In the genomic region with DNA sequence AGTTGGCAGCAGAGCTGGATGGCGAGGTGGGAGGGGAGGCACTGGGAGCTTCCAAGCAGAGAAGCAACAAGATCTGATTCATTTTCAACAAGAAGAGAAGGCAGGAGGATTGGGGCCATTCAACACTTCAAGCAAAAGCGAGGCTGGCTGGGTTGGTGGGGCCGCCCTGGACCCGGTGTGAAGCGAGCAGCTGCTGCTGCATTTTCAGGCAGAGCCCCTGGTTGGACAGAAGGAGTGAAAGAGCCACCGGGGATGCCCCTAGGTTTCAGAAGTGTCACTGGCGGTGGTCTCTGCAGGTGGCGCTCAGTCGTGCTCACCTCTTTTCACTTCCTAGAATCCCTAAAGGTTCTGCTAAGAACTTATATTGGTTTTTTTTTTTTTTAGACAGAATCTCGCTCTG, we compare ENCODE assay signal across 31 cellular contexts. TPM values are rescaled to one million over a fixed set of nuclear protein-coding genes. Genes with fewer than 3 reads are reported as not detected.
DNase-seq lines count a peak whose midpoint lies in the region; ATAC-seq and TF ChIP-seq lines count a peak whose summit lies in the region.
"Had no signal": no experiment of that assay in that cellular context is flagged by ENCODE, and none has a peak within 500 bp of the region (broad histone marks: within the 10 kb centered on the region; RNA-seq: fewer than 3 reads in every experiment).

No MANE protein-coding gene starts in this region.

- H3K4me3 ChIP-seq in GM12865 (ENCODE audit: low read depth, low read length) (no peak overlapping the region), OCI-LY3 (ENCODE audit: low read length) (peak overlapping the region; percentile 71), testis (no peak overlapping the region)
- H3K4me3 ChIP-seq: body of pancreas, left ventricle myocardium inferior, uterus had no signal

- peak overlapping the region; percentile 92 for H3K27ac Mint-ChIP-seq in stimulated activated naive B cell treated with anti-CD40 and anti-IgM and Interleukin-4, amounts not matched to agents 10 μg/mL and 1 μg/mL and 100 μg/mL, for 72 hours
- H3K27ac Mint-ChIP-seq: activated CD4-positive, alpha-beta memory T cell treated with anti-CD3 and anti-CD28 coated beads, Interleukin-2, amount 10 ng/mL, durations not matched to agents 7 days and 5 days; HFFc6; mesothelial cell of epicardium; T-helper 2 cell treated with Interferon-gamma antibody and Interleukin-4, amounts not matched to agents 5 μg/mL and 100 μg/mL, for 36 hours had no signal

- H3K4me1 ChIP-seq in OCI-LY3 (ENCODE audit: low read length) = peaks cover 36% of the 10 kb centered on the region
- H3K4me1 ChIP-seq in testis = no peaks in the 10 kb centered on the region
- H3K4me1 ChIP-seq: body of pancreas, uterus had no signal

- peak overlapping the region; percentile 97 for H3K4me2 ChIP-seq in OCI-LY3 (ENCODE audit: low read length)

- peaks cover 37 to 62% of the 10 kb centered on the region in 2 donors for H3K4me1 Mint-ChIP-seq in stimulated activated naive B cell treated with anti-CD40 and anti-IgM and Interleukin-4, amounts not matched to agents 10 μg/mL and 1 μg/mL and 100 μg/mL, for 72 hours
- H3K4me1 Mint-ChIP-seq: mesothelial cell of epicardium had no signal

- peaks cover 12% of the 10 kb centered on the region for H3K27me3 ChIP-seq in OCI-LY3 (ENCODE audit: low read depth, low read length)
- H3K27me3 ChIP-seq in testis = no peaks in the 10 kb centered on the region
- H3K27me3 ChIP-seq: body of pancreas, uterus had no signal

- H3K36me3 ChIP-seq in OCI-LY3 (replicated peaks; ENCODE audit: low read depth, low read length) (no peaks in the 10 kb centered on the region), testis (ENCODE audit: low read depth, missing control alignments) (no peaks in the 10 kb centered on the region)
- H3K36me3 ChIP-seq: left ventricle myocardium inferior, uterus had no signal

- H3K36me3 Mint-ChIP-seq in stimulated activated naive B cell treated with anti-CD40 and anti-IgM and Interleukin-4, amounts not matched to agents 10 μg/mL and 1 μg/mL and 100 μg/mL, for 72 hours = no peaks in the 10 kb centered on the region
- H3K36me3 Mint-ChIP-seq: CD4-positive, CD25-positive, alpha-beta regulatory T cell; mesothelial cell of epicardium; naive thymus-derived CD8-positive, alpha-beta T cell had no signal

- H3K79me2 ChIP-seq in OCI-LY3 (ENCODE audit: low read length) = no peaks in the 10 kb centered on the region

- peaks cover 0 to 11% of the 10 kb centered on the region in 2 donors for H3K27me3 Mint-ChIP-seq in stimulated activated naive B cell treated with anti-CD40 and anti-IgM and Interleukin-4, amounts not matched to agents 10 μg/mL and 1 μg/mL and 100 μg/mL, for 72 hours

- TF ChIP-seq CTCF in GM12865 (IDR thresholded peaks at IDR 0.05; ENCODE audit: insufficient read depth, low read depth, low read length, missing control alignments) = no peak
- no peak for TF ChIP-seq CTCF in GM20000 (IDR thresholded peaks at IDR 0.05; ENCODE audit: extremely low read depth, missing control alignments)
- TF ChIP-seq CTCF in OCI-LY3 (IDR thresholded peaks at IDR 0.05; ENCODE audit: low read depth, low read length) = peak; percentile 9; the same call in 1 of the 2 replicates
- no peak for TF ChIP-seq CTCF in testis (IDR thresholded peaks at IDR 0.05)

- H4K20me1 ChIP-seq in OCI-LY3 (ENCODE audit: insufficient read depth, low read length) = no peaks in the 10 kb centered on the region

- DNase-seq in GM12865 (ENCODE audit: low read depth) (peak; percentile 82), GM20000 (ENCODE audit: low spot score) (peak; percentile 44), globus pallidus (ENCODE audit: low spot score) (no peak), testis (no peak)
- DNase-seq in stimulated activated naive B cell treated with anti-CD40 and anti-IgM and Interleukin-4, amounts not matched to agents 10 μg/mL and 1 μg/mL and 100 μg/mL, for 72 hours = peak; percentile 66
- DNase-seq in activated CD4-positive, CD25-positive, alpha-beta regulatory T cell (lab: John Stamatoyannopoulos, UW) = no peak
- DNase-seq: activated CD4-positive, alpha-beta memory T cell treated with anti-CD3 and anti-CD28 coated beads, Interleukin-2, amount 10 ng/mL, durations not matched to agents 7 days and 5 days; activated gamma-delta T cell treated with Interleukin-2 at 50 U/mL for 16 hours; activated T-cell treated with anti-CD3 and anti-CD28 coated beads for 4 hours; body of pancreas; CD4-positive, CD25-positive, alpha-beta regulatory T cell; cerebellar nuclear complex; HFFc6; Kasumi-1; left ventricle myocardium inferior; naive thymus-derived CD8-positive, alpha-beta T cell; NCI-H187; NCI-H69; retina; stimulated activated CD4-positive, alpha-beta T cell treated with anti-CD3 and anti-CD28 coated beads, Interleukin-2, amount 100 ng/mL, for 24 hours; uterus had no signal

- H3K27ac ChIP-seq in OCI-LY3 (ENCODE audit: low read length) = peak overlapping the region; percentile 56
- H3K27ac ChIP-seq in testis = no peak overlapping the region
- H3K27ac ChIP-seq: body of pancreas, left ventricle myocardium inferior, uterus had no signal

- H3K4me3 Mint-ChIP-seq in stimulated activated naive B cell treated with anti-CD40 and anti-IgM and Interleukin-4, amounts not matched to agents 10 μg/mL and 1 μg/mL and 100 μg/mL, for 72 hours = peak overlapping the region in 1 of 2 donors; percentile 59
- H3K4me3 Mint-ChIP-seq: activated CD4-positive, alpha-beta memory T cell treated with anti-CD3 and anti-CD28 coated beads, Interleukin-2, amount 10 ng/mL, durations not matched to agents 7 days and 5 days; CD4-positive, CD25-positive, alpha-beta regulatory T cell; HFFc6; mesothelial cell of epicardium; naive thymus-derived CD8-positive, alpha-beta T cell; T-helper 2 cell treated with Interferon-gamma antibody and Interleukin-4, amounts not matched to agents 5 μg/mL and 100 μg/mL, for 36 hours had no signal

- no peak for TF ChIP-seq POLR2A in testis (IDR thresholded peaks at IDR 0.05)

- no peaks in the 10 kb centered on the region for H3K9me3 Mint-ChIP-seq in stimulated activated naive B cell treated with anti-CD40 and anti-IgM and Interleukin-4, amounts not matched to agents 10 μg/mL and 1 μg/mL and 100 μg/mL, for 72 hours
- H3K9me3 Mint-ChIP-seq: activated CD4-positive, alpha-beta memory T cell treated with anti-CD3 and anti-CD28 coated beads, Interleukin-2, amount 10 ng/mL, durations not matched to agents 7 days and 5 days; CD4-positive, CD25-positive, alpha-beta regulatory T cell; HFFc6; mesothelial cell of epicardium; naive thymus-derived CD8-positive, alpha-beta T cell; T-helper 2 cell treated with Interferon-gamma antibody and Interleukin-4, amounts not matched to agents 5 μg/mL and 100 μg/mL, for 36 hours had no signal

- ATAC-seq in stimulated activated naive B cell treated with anti-CD40 and anti-IgM and Interleukin-4, amounts not matched to agents 10 μg/mL and 1 μg/mL and 100 μg/mL, for 72 hours (replicated peaks) = peak; percentile 68 to 71
- ATAC-seq: activated CD4-positive, CD25-positive, alpha-beta regulatory T cell treated with anti-CD3 and anti-CD28 coated beads, Interleukin-2, amount 50 U/mL, for 24 hours; body of pancreas; naive thymus-derived CD8-positive, alpha-beta T cell; SK-N-SH treated with all-trans-retinoic acid at 6 μM for 48 hours had no signal

- intact Hi-C loops in testis (cut with DNase I; ENCODE audit: low total_unique reads) = loop anchor here (10.0 kb wide), 1 partner anchor 87 kb away; no protein-coding TSS in a partner anchor

- no peak overlapping the region for H2AFZ ChIP-seq in OCI-LY3 (ENCODE audit: low read depth, low read length)

- H3K9me3 ChIP-seq in OCI-LY3 (ENCODE audit: insufficient read depth, low read length) = no peaks in the 10 kb centered on the region
- no peaks in the 10 kb centered on the region for H3K9me3 ChIP-seq in testis
- H3K9me3 ChIP-seq: body of pancreas, left ventricle myocardium inferior, uterus had no signal

- 93% methylated on average over 10 of the region's 10 CpGs for WGBS in testis, 2 donors

- peak overlapping the region; percentile 36; the same call in 1 of the 2 replicates for H3K9ac ChIP-seq in OCI-LY3 (ENCODE audit: low read length)

RNA-seq across cellular contexts. Expression of gene SLC2A7, which starts 18.0 kb away (rescaled TPM):
- total RNA-seq in testis = 1 to 10 TPM; 1.4 to 2.2 TPM
- 0.75 TPM for polyA plus RNA-seq in testis (ENCODE audit: insufficient read depth, low read depth, low replicate concordance)
- total RNA-seq: activated CD4-positive, alpha-beta memory T cell treated with anti-CD3 and anti-CD28 coated beads, Interleukin-2, amount 10 ng/mL, durations not matched to agents 7 days and 5 days; body of pancreas; CD4-positive, CD25-positive, alpha-beta regulatory T cell; endothelial cell of umbilical vein; glomerular endothelial cell; HFFc6; left ventricle myocardium inferior; mesothelial cell of epicardium; naive thymus-derived CD8-positive, alpha-beta T cell; osteoblast; temporal lobe; uterus had no signal
- polyA plus RNA-seq: AG04450; CD4-positive, CD25-positive, alpha-beta regulatory T cell; endothelial cell of umbilical vein had no signal

Comparison
In these comparisons a context has a peak if more than half of its experiments do, and no peak if none do; other contexts are left out.
1. DNase-seq: peak in GM12865 (single experiment), GM20000 (single experiment) and stimulated activated naive B cell treated with anti-CD40 and anti-IgM and Interleukin-4, amounts not matched to agents 10 μg/mL and 1 μg/mL and 100 μg/mL, for 72 hours (single experiment); none in activated CD4-positive, CD25-positive, alpha-beta regulatory T cell (0 of 4), globus pallidus (single experiment) and testis (single experiment).